1 cellular context compared by ENCODE assay signal in the genomic region with DNA sequence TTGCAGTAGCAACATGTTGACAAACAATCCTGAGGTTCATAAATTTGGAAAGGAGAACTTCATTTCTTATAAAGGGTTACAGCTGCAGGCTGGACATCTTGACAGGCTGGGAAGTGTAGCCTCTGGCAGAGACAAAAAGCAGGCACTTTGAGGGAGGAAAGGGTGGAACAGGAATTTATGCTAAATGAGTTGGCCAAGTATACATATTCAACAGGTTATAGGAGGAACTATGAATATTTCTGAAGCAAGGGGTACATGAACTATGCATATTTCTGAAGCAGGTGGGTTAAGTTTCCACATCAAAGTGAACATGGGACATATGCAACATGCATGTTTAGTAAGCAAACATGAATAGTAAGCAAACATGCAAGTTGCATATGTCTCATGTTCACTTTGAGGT.
TF ChIP-seq lines count a peak whose summit lies in the region.

No MANE protein-coding gene starts in this region.

TF ChIP-seq in K562, 482 proteins besides CTCF, POLR2A, EP300 and RAD21 (continued from another document):
- TF ChIP-seq, protein P1, sequence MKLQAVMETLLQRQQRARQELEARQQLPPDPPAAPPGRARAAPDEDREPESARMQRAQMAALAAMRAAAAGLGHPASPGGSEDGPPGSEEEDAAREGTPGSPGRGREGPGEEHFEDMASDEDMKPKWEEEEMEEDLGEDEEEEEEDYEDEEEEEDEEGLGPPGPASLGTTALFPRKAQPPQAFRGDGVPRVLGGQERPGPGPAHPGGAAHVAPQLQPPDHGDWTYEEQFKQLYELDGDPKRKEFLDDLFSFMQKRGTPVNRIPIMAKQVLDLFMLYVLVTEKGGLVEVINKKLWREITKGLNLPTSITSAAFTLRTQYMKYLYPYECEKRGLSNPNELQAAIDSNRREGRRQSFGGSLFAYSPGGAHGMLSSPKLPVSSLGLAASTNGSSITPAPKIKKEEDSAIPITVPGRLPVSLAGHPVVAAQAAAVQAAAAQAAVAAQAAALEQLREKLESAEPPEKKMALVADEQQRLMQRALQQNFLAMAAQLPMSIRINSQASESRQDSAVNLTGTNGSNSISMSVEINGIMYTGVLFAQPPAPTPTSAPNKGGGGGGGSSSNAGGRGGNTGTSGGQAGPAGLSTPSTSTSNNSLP (IDR thresholded peaks at IDR 0.05; ENCODE audit: borderline replicate concordance, low read depth, low read length), result no peak
- TF ChIP-seq NFE2L1 (tag; IDR thresholded peaks at IDR 0.05; ENCODE audit: borderline replicate concordance, low read depth) (no peak), SLC30A9 (CRISPR knock-in tag; IDR thresholded peaks at IDR 0.05) (no peak)
- TF ChIP-seq, protein P2, sequence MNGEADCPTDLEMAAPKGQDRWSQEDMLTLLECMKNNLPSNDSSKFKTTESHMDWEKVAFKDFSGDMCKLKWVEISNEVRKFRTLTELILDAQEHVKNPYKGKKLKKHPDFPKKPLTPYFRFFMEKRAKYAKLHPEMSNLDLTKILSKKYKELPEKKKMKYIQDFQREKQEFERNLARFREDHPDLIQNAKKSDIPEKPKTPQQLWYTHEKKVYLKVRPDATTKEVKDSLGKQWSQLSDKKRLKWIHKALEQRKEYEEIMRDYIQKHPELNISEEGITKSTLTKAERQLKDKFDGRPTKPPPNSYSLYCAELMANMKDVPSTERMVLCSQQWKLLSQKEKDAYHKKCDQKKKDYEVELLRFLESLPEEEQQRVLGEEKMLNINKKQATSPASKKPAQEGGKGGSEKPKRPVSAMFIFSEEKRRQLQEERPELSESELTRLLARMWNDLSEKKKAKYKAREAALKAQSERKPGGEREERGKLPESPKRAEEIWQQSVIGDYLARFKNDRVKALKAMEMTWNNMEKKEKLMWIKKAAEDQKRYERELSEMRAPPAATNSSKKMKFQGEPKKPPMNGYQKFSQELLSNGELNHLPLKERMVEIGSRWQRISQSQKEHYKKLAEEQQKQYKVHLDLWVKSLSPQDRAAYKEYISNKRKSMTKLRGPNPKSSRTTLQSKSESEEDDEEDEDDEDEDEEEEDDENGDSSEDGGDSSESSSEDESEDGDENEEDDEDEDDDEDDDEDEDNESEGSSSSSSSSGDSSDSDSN (IDR thresholded peaks at IDR 0.05; ENCODE audit: borderline replicate concordance in 1 of 2, low read depth in 2 of 2, low read length in 2 of 2), result no peak
TF ChIP-seq in K562: peak in this region for 0.
